ENCODE assay signal across 8 cellular contexts in the genomic region with DNA sequence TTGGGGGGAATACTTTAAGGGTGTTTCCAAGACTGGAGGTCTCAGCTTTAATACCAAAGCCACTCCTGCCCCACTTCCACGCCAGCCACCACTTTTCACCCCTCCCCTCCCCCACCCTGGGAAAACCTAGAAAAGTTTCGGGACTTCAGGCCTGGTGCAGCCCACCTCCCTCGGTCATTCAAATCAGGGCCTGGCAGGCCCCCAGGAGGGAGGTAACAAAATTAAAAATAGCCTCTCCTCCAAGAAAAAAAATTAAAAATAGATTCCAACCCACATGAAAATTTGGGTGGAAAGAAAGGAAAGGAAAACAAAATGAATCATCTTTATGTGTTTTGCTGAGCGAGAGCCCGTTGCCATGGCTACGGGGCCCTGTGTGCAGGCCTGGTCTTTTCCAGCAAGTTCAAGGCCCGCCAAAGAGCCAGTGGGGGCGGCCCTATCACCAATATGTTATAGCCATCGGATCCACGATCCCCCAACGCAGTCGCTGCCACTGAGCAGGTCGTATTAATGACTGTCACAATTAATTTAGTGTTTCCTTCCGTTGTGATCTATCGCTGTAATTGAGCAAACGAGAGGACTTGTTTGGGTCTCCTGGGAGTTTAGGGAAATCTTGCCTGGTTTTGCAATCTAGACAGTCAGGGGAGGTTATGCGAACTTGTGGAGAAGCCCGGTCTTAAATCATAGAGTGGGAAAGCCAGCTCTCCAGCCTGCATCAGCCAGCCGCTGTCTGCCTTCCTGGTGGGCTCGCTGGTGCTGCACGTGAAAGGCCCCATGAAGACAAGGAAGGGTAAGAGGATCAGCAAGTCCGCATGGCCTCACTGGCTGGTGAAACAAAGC.
DNase-seq lines count a peak whose midpoint lies in the region; ATAC-seq, FAIRE-seq and TF ChIP-seq lines count a peak whose summit lies in the region.

No MANE protein-coding gene starts in this region.

- H4K20me1 ChIP-seq in osteoblast (ENCODE audit: insufficient read depth, low read length): no peaks in the 10 kb centered on the region

- H3K4me2 ChIP-seq in osteoblast (ENCODE audit: insufficient read depth, low read length): peak overlapping the region; percentile 47

- H3K9me3 ChIP-seq in osteoblast (ENCODE audit: low read depth, low read length) (no peaks in the 10 kb centered on the region), vagina (no peaks in the 10 kb centered on the region), pancreas (no peaks in the 10 kb centered on the region)

- peak overlapping the region; percentile 77 for H2AFZ ChIP-seq in osteoblast (ENCODE audit: low read length)

- H3K27ac ChIP-seq in osteoblast (ENCODE audit: low read depth, low read length): peak overlapping the region; percentile 84
- no peak overlapping the region for H3K27ac ChIP-seq in vagina
- H3K27ac ChIP-seq in pancreas: no peak overlapping the region

- H3K4me3 ChIP-seq in osteoblast (ENCODE audit: insufficient read depth, low read length) (no peak overlapping the region), vagina (no peak overlapping the region), pancreas (no peak overlapping the region)

- no peak for FAIRE-seq in pancreas (lab: Jason Lieb, UNC)

- DNase-seq in AG08395 (ENCODE audit: low spot score): peak; percentile 79
- peak; percentile 74 for DNase-seq in LHCN-M2 (ENCODE audit: low read depth)
- DNase-seq in dermis blood vessel endothelial cell: peak; percentile 55
- peak; percentile 83 for DNase-seq in osteoblast (ENCODE audit: insufficient read length, low spot score, missing footprints)
- DNase-seq in HT-29 (ENCODE audit: low spot score): no peak
- DNase-seq in NCI-H226: no peak
- no peak for DNase-seq in vagina (ENCODE audit: extremely low spot score in 2 of 2)
- no peak for DNase-seq in pancreas

- H3K27me3 ChIP-seq in osteoblast (ENCODE audit: insufficient read depth, low read length) (peaks cover 12% of the 10 kb centered on the region), vagina (no peaks in the 10 kb centered on the region), pancreas (peaks cover 0 to 5% (median 0%) of the 10 kb centered on the region in 4 donors)

- 76 to 86% methylated on average over 22 of the region's 22 CpGs for WGBS in pancreas, 2 donors

- H3K36me3 ChIP-seq in osteoblast (ENCODE audit: insufficient read depth, low read length) (no peaks in the 10 kb centered on the region), vagina (no peaks in the 10 kb centered on the region), pancreas (no peaks in the 10 kb centered on the region)

- intact Hi-C loops in vagina (cut with DNase I): no loop called here
- intact Hi-C loops in pancreas (cut with DNase I): no loop called here

- no peaks in the 10 kb centered on the region for H3K79me2 ChIP-seq in osteoblast (ENCODE audit: insufficient read depth, low read length)

- ATAC-seq in pancreas: no peak

- TF ChIP-seq CTCF in osteoblast (IDR thresholded peaks at IDR 0.05; ENCODE audit: extremely low read depth, low read depth, low read length) (no peak), vagina (IDR thresholded peaks at IDR 0.05) (no peak), pancreas (IDR thresholded peaks at IDR 0.05) (no peak)

- peaks cover 9% of the 10 kb centered on the region for H3K4me1 ChIP-seq in osteoblast (ENCODE audit: insufficient read depth, low read length)
- H3K4me1 ChIP-seq in vagina: no peaks in the 10 kb centered on the region
- H3K4me1 ChIP-seq in pancreas: no peaks in the 10 kb centered on the region

- no peak for TF ChIP-seq POLR2A in vagina (IDR thresholded peaks at IDR 0.05)

Comparison
In these comparisons a context has a peak if more than half of its experiments do, and no peak if none do; other contexts are left out.
1. DNase-seq: peak in AG08395 (single experiment), LHCN-M2 (single experiment), dermis blood vessel endothelial cell (single experiment) and osteoblast (single experiment); none in HT-29 (single experiment), NCI-H226 (single experiment), vagina (0 of 2) and pancreas (0 of 6).